8 cellular contexts compared by ENCODE assay signal in the genomic region with DNA sequence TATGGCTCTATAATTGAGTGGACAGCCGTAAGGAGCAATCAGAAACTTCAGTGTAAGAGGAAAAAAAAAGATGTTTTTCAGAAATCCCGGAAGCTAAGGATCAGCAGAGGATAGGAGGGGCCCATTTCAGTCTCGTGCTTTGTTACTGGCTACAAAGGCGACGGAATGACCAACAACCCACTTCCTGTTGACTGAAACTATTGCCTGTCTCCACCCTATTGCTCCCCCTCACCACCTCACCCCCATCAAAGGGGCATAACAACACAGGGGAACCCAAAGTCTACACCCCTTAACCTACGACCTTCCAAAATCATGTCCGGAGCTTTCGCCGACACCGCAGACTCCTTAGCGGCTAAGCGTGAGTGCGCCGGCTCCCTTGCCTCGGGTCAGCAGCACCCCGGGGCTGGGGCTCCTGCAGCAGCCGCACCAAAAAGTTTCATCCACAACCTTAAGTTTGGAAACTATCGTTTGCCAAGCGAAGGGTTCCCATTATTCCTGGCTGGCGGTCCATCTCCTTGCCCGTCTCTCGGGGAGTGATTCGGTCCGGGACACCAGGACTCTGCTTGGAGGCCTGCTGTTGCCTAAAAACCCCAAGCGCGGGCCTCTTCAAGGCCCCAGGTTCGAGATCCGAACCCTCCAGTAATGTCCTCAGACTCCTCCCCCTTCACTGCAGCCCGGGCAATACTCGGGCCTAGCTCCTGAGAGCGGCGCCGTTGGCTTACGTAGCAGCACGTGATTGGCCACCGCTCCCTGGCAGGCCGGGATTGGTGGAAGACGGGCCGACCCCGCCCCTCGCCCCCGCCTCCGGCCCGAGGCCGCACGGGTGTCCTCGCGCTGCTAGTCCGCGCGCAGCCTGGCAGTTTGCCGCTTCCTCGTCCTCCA. TPM values are rescaled to one million over a fixed set of nuclear protein-coding genes. Genes with fewer than 3 reads are reported as not detected.
A peak's percentile ranks its signal among the peaks of the same experiment; 100 is the strongest.
DNase-seq lines count a peak whose midpoint lies in the region; ATAC-seq and TF ChIP-seq lines count a peak whose summit lies in the region.

A gene (plus strand): TSS at position 840 of the 882 bp plus-strand sequence. CDS start 53 bp downstream, outside the sequence.

- H3K27ac Mint-ChIP-seq in CD8-positive, alpha-beta T cell, result peak within 1 kb of the TSS; percentile 100

- H3K9me3 ChIP-seq in CD8-positive, alpha-beta T cell (ENCODE audit: low read length), result no peaks in the 10 kb centered on the region
- no peaks in the 10 kb centered on the region for H3K9me3 ChIP-seq in lower lobe of right lung

- DNase-seq in CD8-positive, alpha-beta T cell, result peak; percentile 96 to 100 (median 98)
- DNase-seq in HS-27A (ENCODE audit: low read depth) (peak; percentile 79), NK-92 (lab: John Stamatoyannopoulos, UW; ENCODE audit: unreplicated experiment) (peak; percentile 81), lower lobe of right lung (peak; percentile 99)
- DNase-seq in activated CD8-positive, alpha-beta memory T cell treated with anti-CD3 and anti-CD28 coated beads for 1 hour (ENCODE audit: extremely low read depth in 1 of 2, low read depth in 1 of 2), result peak; percentile 95 to 97
- peak; percentile 97 for DNase-seq in effector CD4-positive, alpha-beta T cell
- peak; percentile 97 to 99 (median 98) for DNase-seq in stimulated activated CD4-positive, alpha-beta T cell treated with anti-CD3 and anti-CD28 coated beads, TNF-alpha, amount 100 ng/mL, for 24 hours (ENCODE audit: low read depth in 3 of 3)

- no peaks in the 10 kb centered on the region for H3K27me3 ChIP-seq in CD8-positive, alpha-beta T cell (ENCODE audit: insufficient read depth, low read length)
- H3K27me3 ChIP-seq in lower lobe of right lung (ENCODE audit: low read depth), result no peaks in the 10 kb centered on the region

- H3K4me3 ChIP-seq in CD8-positive, alpha-beta T cell (ENCODE audit: low read depth, low read length), result peak within 1 kb of the TSS; percentile 72
- H3K4me3 ChIP-seq in lower lobe of right lung, result peak within 1 kb of the TSS; percentile 91

- peaks cover 68% of the 10 kb centered on the region for H3K4me1 Mint-ChIP-seq in CD8-positive, alpha-beta T cell (ENCODE audit: low read depth)

- H3K36me3 Mint-ChIP-seq in CD8-positive, alpha-beta T cell, result peaks cover 37% of the 10 kb centered on the region

- H3K27me3 Mint-ChIP-seq in CD8-positive, alpha-beta T cell (ENCODE audit: low read depth), result no peaks in the 10 kb centered on the region

- CTCF ChIA-PET in CD8-positive, alpha-beta T cell (lab: Charles Lee), result interaction anchor here (1.0 to 3.2 kb wide), 7 partner anchors 9 to 274 kb away, joined by 3 to 15 read pairs (median 5); a partner anchor contains a TSS

- no peak for TF ChIP-seq CTCF in CD8-positive, alpha-beta T cell (IDR thresholded peaks at IDR 0.05)
- TF ChIP-seq CTCF in lower lobe of right lung (IDR thresholded peaks at IDR 0.05), result no peak

- peak within 1 kb of the TSS; percentile 98 for H3K4me3 Mint-ChIP-seq in CD8-positive, alpha-beta T cell

- H3K9me3 Mint-ChIP-seq in CD8-positive, alpha-beta T cell, result no peaks in the 10 kb centered on the region

- peaks cover 44% of the 10 kb centered on the region for H3K4me1 ChIP-seq in CD8-positive, alpha-beta T cell (ENCODE audit: insufficient read depth, low read length)
- peaks cover 49% of the 10 kb centered on the region for H3K4me1 ChIP-seq in lower lobe of right lung

- H3K27ac ChIP-seq in CD8-positive, alpha-beta T cell (ENCODE audit: low read depth, low read length), result peak within 1 kb of the TSS; percentile 98
- peak within 1 kb of the TSS; percentile 100 for H3K27ac ChIP-seq in lower lobe of right lung

- intact Hi-C loops in CD8-positive, alpha-beta T cell (cut with DNase I, micrococcal nuclease), result loop anchor here (1.0 to 5.0 kb wide), 5 partner anchors 177 to 249 kb away; a partner anchor contains a TSS
- intact Hi-C loops in lower lobe of right lung (cut with DNase I), result no loop called here

- peak; percentile 83 for ATAC-seq in CD8-positive, alpha-beta T cell
- ATAC-seq in GM19467 (IDR thresholded peaks at IDR 0.05; ENCODE audit: unreplicated experiment), result peak; percentile 75
- peak; percentile 99 for ATAC-seq in lower lobe of right lung

- POLR2A ChIA-PET in CD8-positive, alpha-beta T cell (lab: Charles Lee), result interaction anchor here (0.6 to 10.5 kb wide), 29 partner anchors 9 to 972 kb away, joined by 3 to 246 read pairs (median 4); a partner anchor contains a TSS

- H3K36me3 ChIP-seq in CD8-positive, alpha-beta T cell (ENCODE audit: insufficient read depth, low read length), result no peaks in the 10 kb centered on the region
- no peaks in the 10 kb centered on the region for H3K36me3 ChIP-seq in lower lobe of right lung

RNA-seq across cellular contexts. Expression of the gene that starts here (rescaled TPM):
- 100 to 1,000 TPM; 168 to 185 TPM for total RNA-seq in CD8-positive, alpha-beta T cell
- total RNA-seq in lower lobe of right lung, result 41.7 TPM

Comparison
In these comparisons a context has a peak if more than half of its experiments do, and no peak if none do; other contexts are left out.
1. Peak in every context shown above with its lines: DNase-seq, ATAC-seq, H3K4me3 ChIP-seq and H3K27ac ChIP-seq.